Comparison of ENCODE assay signal across 14 cellular contexts in genomic region chr10:61463035-61463909, GRCh38. TPM values are rescaled to one million over a fixed set of nuclear protein-coding genes. Genes with fewer than 3 reads are reported as not detected.
DNase-seq lines count a peak whose midpoint lies in the region; ATAC-seq and TF ChIP-seq lines count a peak whose summit lies in the region.
"Had no signal": no experiment of that assay in that cellular context is flagged by ENCODE, and none has a peak within 500 bp of the region (broad histone marks: within the 10 kb centered on the region; RNA-seq: fewer than 3 reads in every experiment).

No MANE protein-coding gene starts in this region.

- H3K4me3 ChIP-seq in astrocyte of the cerebellum (ENCODE audit: low read depth, low read length), result no peak overlapping the region
- no peak overlapping the region for H3K4me3 ChIP-seq in foreskin fibroblast (ENCODE audit: low read depth in 1 of 2, low read length in 2 of 2)
- no peak overlapping the region for H3K4me3 ChIP-seq in vagina
- H3K4me3 ChIP-seq: left ventricle myocardium inferior, smooth muscle cell, testis had no signal

- H3K9me3 ChIP-seq in vagina, result no peaks in the 10 kb centered on the region
- H3K9me3 ChIP-seq: left ventricle myocardium inferior, testis had no signal

- no peaks in the 10 kb centered on the region for H3K27me3 ChIP-seq in vagina
- H3K27me3 ChIP-seq: testis had no signal

- intact Hi-C loops in vagina (cut with DNase I), result no loop called here

- no peak for ATAC-seq in GM19023 (IDR thresholded peaks at IDR 0.05; ENCODE audit: unreplicated experiment)

- in situ Hi-C loops in astrocyte of the cerebellum (cut with HindIII; ENCODE audit: low sequenced_read_pairs), result no loop called here

- DNase-seq in NCI-H2171 treated with DMSO at 0.1 percent for 48 hours (lab: John Stamatoyannopoulos, UW) (peak; percentile 52), NCI-H2171 (lab: John Stamatoyannopoulos, UW) (no peak), astrocyte of the cerebellum (ENCODE audit: low read depth) (peak; percentile 88), foreskin fibroblast (peak; percentile 50 to 70), vagina (ENCODE audit: extremely low spot score in 2 of 2) (no peak), NCI-H2081 treated with DMSO at 0.1 percent for 48 hours (lab: John Stamatoyannopoulos, UW) (no peak), amygdala (lab: John Stamatoyannopoulos, UW) (no peak)
- DNase-seq: 8988T; effector memory CD4-positive, alpha-beta T cell; left ventricle myocardium inferior; NCI-H2029 treated with DMSO at 0.1 percent for 48 hours; testis had no signal

- no peaks in the 10 kb centered on the region for H3K36me3 ChIP-seq in vagina
- H3K36me3 ChIP-seq: left ventricle myocardium inferior had no signal

- H3K27ac ChIP-seq in vagina, result peak overlapping the region; percentile 28
- H3K27ac ChIP-seq: left ventricle myocardium inferior had no signal

- TF ChIP-seq POLR2A in vagina (IDR thresholded peaks at IDR 0.05), result no peak

- TF ChIP-seq CTCF in astrocyte of the cerebellum (IDR thresholded peaks at IDR 0.05; ENCODE audit: low read depth, low read length, missing control alignments) (no peak), foreskin fibroblast (IDR thresholded peaks at IDR 0.05; ENCODE audit: low read depth, low read length) (no peak), vagina (IDR thresholded peaks at IDR 0.05) (no peak)

- peaks cover 15% of the 10 kb centered on the region for H3K4me1 ChIP-seq in vagina
- H3K4me1 ChIP-seq: left ventricle myocardium inferior had no signal

RNA-seq across cellular contexts. Expression of gene TMEM26, which starts 10.1 kb away (rescaled TPM):
- 0.25 TPM for total RNA-seq in vagina
- total RNA-seq: smooth muscle cell had no signal

Comparison
In these comparisons a context has a peak if more than half of its experiments do, and no peak if none do; other contexts are left out.
1. DNase-seq: peak in NCI-H2171 treated with DMSO at 0.1 percent for 48 hours (single experiment), astrocyte of the cerebellum (single experiment) and foreskin fibroblast (2 of 2); none in NCI-H2171 (single experiment), vagina (0 of 2), NCI-H2081 treated with DMSO at 0.1 percent for 48 hours (single experiment) and amygdala (0 of 56).